ENCODE assay signal across 13 cellular contexts in the genomic region with DNA sequence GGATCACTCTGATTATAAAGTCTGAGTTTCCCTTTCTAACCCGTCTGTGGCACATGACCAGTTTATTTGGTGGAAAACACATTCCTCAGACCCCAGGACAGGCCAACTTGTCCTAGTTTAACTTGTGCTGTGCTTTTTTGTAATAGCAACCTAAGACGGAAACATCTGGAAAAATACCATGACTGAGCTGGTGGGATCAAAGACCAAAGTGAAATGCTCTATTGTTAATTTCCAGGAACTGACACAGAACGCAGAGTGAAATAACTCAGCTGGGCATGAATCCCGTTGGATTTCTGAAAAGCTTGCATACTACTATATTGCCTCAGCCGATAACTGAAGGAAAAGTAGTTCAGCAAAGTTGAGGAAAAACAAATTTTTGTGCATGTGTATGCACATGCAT.
A peak's percentile ranks its signal among the peaks of the same experiment; 100 is the strongest.
DNase-seq lines count a peak whose midpoint lies in the region; ATAC-seq and TF ChIP-seq lines count a peak whose summit lies in the region.
"Had no signal": no experiment of that assay in that cellular context is flagged by ENCODE, and none has a peak within 500 bp of the region (broad histone marks: within the 10 kb centered on the region; RNA-seq: fewer than 3 reads in every experiment).

No MANE protein-coding gene starts in this region.

- H3K27ac ChIP-seq in dorsolateral prefrontal cortex, result peak overlapping the region in 58 of 59 donors; percentile 1 to 88 (median 57)
- peak overlapping the region; percentile 42 for H3K27ac ChIP-seq in layer of hippocampus (ENCODE audit: low read depth, low read length)
- H3K27ac ChIP-seq: epithelial cell of prostate, upper lobe of right lung had no signal

- no peak overlapping the region for H3K4me3 Mint-ChIP-seq in activated T-cell treated with anti-CD3 and anti-CD28 coated beads, Interleukin-2, amount 50 U/mL, for 72 hours
- H3K4me3 Mint-ChIP-seq: activated CD8-positive, alpha-beta memory T cell treated with anti-CD3 and anti-CD28 coated beads, Interleukin-2, amount 10 ng/mL, durations not matched to agents 7 days and 5 days had no signal

- H3K27me3 Mint-ChIP-seq in activated T-cell treated with anti-CD3 and anti-CD28 coated beads, Interleukin-2, amount 50 U/mL, for 72 hours (ENCODE audit: low read depth), result peaks cover 28% of the 10 kb centered on the region

- no peaks in the 10 kb centered on the region for H3K27me3 ChIP-seq in dorsolateral prefrontal cortex
- H3K27me3 ChIP-seq in layer of hippocampus (ENCODE audit: control insufficient read depth, insufficient read depth, low read length), result no peaks in the 10 kb centered on the region
- H3K27me3 ChIP-seq: upper lobe of right lung had no signal

- peaks cover 3% of the 10 kb centered on the region for H3K4me1 Mint-ChIP-seq in activated T-cell treated with anti-CD3 and anti-CD28 coated beads, Interleukin-2, amount 50 U/mL, for 72 hours (ENCODE audit: low read depth)
- H3K4me1 Mint-ChIP-seq: activated CD8-positive, alpha-beta memory T cell treated with anti-CD3 and anti-CD28 coated beads, Interleukin-2, amount 10 ng/mL, durations not matched to agents 7 days and 5 days had no signal

- peak; percentile 69 for DNase-seq in AG10803 (ENCODE audit: low read depth)
- no peak for DNase-seq in dorsolateral prefrontal cortex
- peak; percentile 28 for DNase-seq in renal cortical epithelial cell (ENCODE audit: low read depth)
- no peak for DNase-seq in NCI-H2171 (lab: John Stamatoyannopoulos, UW)
- DNase-seq in activated T-cell treated with anti-CD3 and anti-CD28 coated beads, Interleukin-2, amount 50 U/mL, for 72 hours, result no peak
- no peak for DNase-seq in GDM1 (lab: John Stamatoyannopoulos, UW)
- no peak for DNase-seq in activated effector memory CD4-positive, alpha-beta T cell treated with anti-CD3 and anti-CD28 coated beads, Interleukin-2, amount 50 U/mL, for 16 hours
- DNase-seq: activated CD8-positive, alpha-beta memory T cell treated with anti-CD3 and anti-CD28 coated beads, Interleukin-2, amount 10 ng/mL, durations not matched to agents 7 days and 5 days; DMS153; NCI-H510A treated with DMSO at 0.1 percent for 48 hours; upper lobe of right lung had no signal

- H3K4me3 ChIP-seq in AG10803 (ENCODE audit: low read length) (no peak overlapping the region), dorsolateral prefrontal cortex (peak overlapping the region in 38 of 59 donors; percentile 1 to 48 (median 24))
- H3K4me3 ChIP-seq: upper lobe of right lung had no signal

- intact Hi-C loops in dorsolateral prefrontal cortex (cut with DNase I), result loop anchor here (2.0 to 10.0 kb wide), 4 partner anchors 150 to 380 kb away; a partner anchor contains a TSS

- TF ChIP-seq CTCF in AG10803 (conservative IDR thresholded peaks at IDR 0.05; ENCODE audit: low read length) (no peak), dorsolateral prefrontal cortex (IDR thresholded peaks at IDR 0.05 in 54 of 56, conservative IDR thresholded peaks at IDR 0.05 in 2 of 56; ENCODE audit: low read depth in 1 of 56, partially characterized antibody in 56 of 56) (no peak)

- H3K36me3 Mint-ChIP-seq in activated T-cell treated with anti-CD3 and anti-CD28 coated beads, Interleukin-2, amount 50 U/mL, for 72 hours (ENCODE audit: insufficient read depth in 2 of 2), result no peaks in the 10 kb centered on the region
- H3K36me3 Mint-ChIP-seq: activated CD8-positive, alpha-beta memory T cell treated with anti-CD3 and anti-CD28 coated beads, Interleukin-2, amount 10 ng/mL, durations not matched to agents 7 days and 5 days had no signal

- ATAC-seq in activated T-cell treated with anti-CD3 and anti-CD28 coated beads, Interleukin-2, amount 50 U/mL, for 72 hours (replicated peaks in 1 of 2), result no peak
- ATAC-seq: activated CD8-positive, alpha-beta memory T cell treated with anti-CD3 and anti-CD28 coated beads, Interleukin-2, amount 10 ng/mL, durations not matched to agents 7 days and 5 days had no signal

- H3K27ac Mint-ChIP-seq in activated T-cell treated with anti-CD3 and anti-CD28 coated beads, Interleukin-2, amount 50 U/mL, for 72 hours, result no peak overlapping the region
- H3K27ac Mint-ChIP-seq: activated CD8-positive, alpha-beta memory T cell treated with anti-CD3 and anti-CD28 coated beads, Interleukin-2, amount 10 ng/mL, durations not matched to agents 7 days and 5 days had no signal

- no peaks in the 10 kb centered on the region for H3K9me3 Mint-ChIP-seq in activated T-cell treated with anti-CD3 and anti-CD28 coated beads, Interleukin-2, amount 50 U/mL, for 72 hours

Comparison
In these comparisons a context has a peak if more than half of its experiments do, and no peak if none do; other contexts are left out.
1. DNase-seq: peak in AG10803 (single experiment) and renal cortical epithelial cell (single experiment); none in dorsolateral prefrontal cortex (0 of 10), NCI-H2171 (single experiment), activated T-cell treated with anti-CD3 and anti-CD28 coated beads, Interleukin-2, amount 50 U/mL, for 72 hours (0 of 2), GDM1 (single experiment) and activated effector memory CD4-positive, alpha-beta T cell treated with anti-CD3 and anti-CD28 coated beads, Interleukin-2, amount 50 U/mL, for 16 hours (single experiment).